11 cellular contexts compared by ENCODE assay signal in the genomic region with DNA sequence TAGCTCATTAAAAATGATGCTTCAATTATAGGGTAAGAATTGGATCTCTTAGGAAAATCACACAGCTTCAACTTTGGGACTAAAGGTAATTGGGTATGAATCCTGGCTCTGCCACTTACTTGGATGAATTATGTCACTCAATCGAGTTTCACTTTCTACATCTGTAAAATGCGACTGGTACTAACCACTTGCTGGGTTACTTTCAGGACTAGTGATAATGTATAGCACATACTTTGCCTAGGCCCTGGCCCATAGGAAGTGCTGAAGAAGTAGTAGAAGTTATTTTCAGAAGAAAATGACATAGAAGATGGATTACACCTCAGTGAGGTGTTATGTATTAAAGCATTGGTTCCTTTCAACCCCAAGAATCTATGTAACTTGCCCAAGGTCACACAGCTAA. TPM values are rescaled to one million over a fixed set of nuclear protein-coding genes. Genes with fewer than 3 reads are reported as not detected.
DNase-seq lines count a peak whose midpoint lies in the region; ATAC-seq and TF ChIP-seq lines count a peak whose summit lies in the region.
"Had no signal": no experiment of that assay in that cellular context is flagged by ENCODE, and none has a peak within 500 bp of the region (broad histone marks: within the 10 kb centered on the region; RNA-seq: fewer than 3 reads in every experiment).

No MANE protein-coding gene starts in this region.

- peaks cover 28 to 51% (median 45%) of the 10 kb centered on the region in 3 donors for H3K4me1 Mint-ChIP-seq in IgD-negative memory B cell
- H3K4me1 Mint-ChIP-seq in naive thymus-derived CD4-positive, alpha-beta T cell: peaks cover 9 to 64% (median 21%) of the 10 kb centered on the region in 7 donors

- peak overlapping the region in 3 of 4 donors; percentile 10 to 79 (median 21) for H3K4me3 Mint-ChIP-seq in IgD-negative memory B cell
- H3K4me3 Mint-ChIP-seq in naive thymus-derived CD4-positive, alpha-beta T cell: peak overlapping the region in 1 of 10 donors; percentile 51

- intact Hi-C loops in naive thymus-derived CD4-positive, alpha-beta T cell (cut with micrococcal nuclease): loop anchor here (5.0 to 10.0 kb wide), 2 partner anchors 257 to 304 kb away; no protein-coding TSS in a partner anchor
- intact Hi-C loops in Right ventricle myocardium superior (cut with DNase I): loop anchor here (5.0 kb wide), 2 partner anchors 112 to 197 kb away; partner anchors contain the start of gene SPPL2A

- no peaks in the 10 kb centered on the region for H3K36me3 Mint-ChIP-seq in IgD-negative memory B cell
- H3K36me3 Mint-ChIP-seq in naive thymus-derived CD4-positive, alpha-beta T cell: no peaks in the 10 kb centered on the region
- H3K36me3 Mint-ChIP-seq: brain had no signal

- TF ChIP-seq CTCF in HEK293 (tag by site-specific recombination; IDR thresholded peaks at IDR 0.05): no peak

- DNase-seq in activated CD4-positive, CD25-positive, alpha-beta regulatory T cell treated with anti-CD3 and anti-CD28 coated beads, Interleukin-2, amount 50 U/mL, for 72 hours: no peak
- no peak for DNase-seq in naive thymus-derived CD4-positive, alpha-beta T cell
- DNase-seq in cerebellar cortex (ENCODE audit: low spot score): no peak
- DNase-seq in ecto neural progenitor cell (ENCODE audit: low spot score): no peak
- no peak for DNase-seq in Right ventricle myocardium superior
- DNase-seq: hippocampal formation had no signal

- H3K27ac Mint-ChIP-seq in IgD-negative memory B cell: peak overlapping the region in 2 of 3 donors; percentile 21 to 66
- peak overlapping the region in 1 of 9 donors; percentile 77 for H3K27ac Mint-ChIP-seq in naive thymus-derived CD4-positive, alpha-beta T cell

- no peak overlapping the region for H3K4me3 ChIP-seq in HEK293 (ENCODE audit: low read depth, low read length)
- no peak overlapping the region for H3K4me3 ChIP-seq in naive thymus-derived CD4-positive, alpha-beta T cell (ENCODE audit: low read length)

- CTCF ChIA-PET in HEK293 (lab: Yijun Ruan, JAX): interaction anchor here (1.2 kb wide), 1 partner anchor 203 kb away, joined by 3 read pairs; no protein-coding TSS in a partner anchor
- CTCF ChIA-PET in naive thymus-derived CD4-positive, alpha-beta T cell (lab: Charles Lee): interaction anchor here (0.6 to 1.0 kb wide), 2 partner anchors 202 to 437 kb away, joined by 3 to 4 read pairs; no protein-coding TSS in a partner anchor

- H3K36me3 ChIP-seq in HEK293 (ENCODE audit: control insufficient read depth in 2 of 2, insufficient read depth in 1 of 2, low read length in 2 of 2): no peaks in the 10 kb centered on the region
- no peaks in the 10 kb centered on the region for H3K36me3 ChIP-seq in naive thymus-derived CD4-positive, alpha-beta T cell (ENCODE audit: control insufficient read depth in 2 of 3, insufficient read depth in 3 of 3, low read length in 3 of 3)

- H3K9me3 ChIP-seq in HEK293 (ENCODE audit: control insufficient read depth, insufficient read depth, low read depth, low read length): no peaks in the 10 kb centered on the region
- no peaks in the 10 kb centered on the region for H3K9me3 ChIP-seq in naive thymus-derived CD4-positive, alpha-beta T cell (ENCODE audit: control insufficient read depth in 2 of 3, low read length in 3 of 3)

- ATAC-seq in activated CD4-positive, CD25-positive, alpha-beta regulatory T cell treated with anti-CD3 and anti-CD28 coated beads, Interleukin-2, amount 50 U/mL, for 24 hours: peak; percentile 71 to 73
- peak; percentile 33 for ATAC-seq in naive thymus-derived CD4-positive, alpha-beta T cell
- ATAC-seq in Right ventricle myocardium superior (ENCODE audit: poor library complexity): no peak
- ATAC-seq: Right ventricle myocardium inferior had no signal

- H3K27me3 ChIP-seq in naive thymus-derived CD4-positive, alpha-beta T cell (ENCODE audit: control insufficient read depth in 2 of 2, insufficient read depth in 2 of 2, low read length in 2 of 2): no peaks in the 10 kb centered on the region

- H3K27ac ChIP-seq in HEK293 (ENCODE audit: extremely low read depth, low read depth, low read length): no peak overlapping the region
- H3K27ac ChIP-seq in naive thymus-derived CD4-positive, alpha-beta T cell (ENCODE audit: low read depth, low read length): no peak overlapping the region

- no peaks in the 10 kb centered on the region for H3K27me3 Mint-ChIP-seq in IgD-negative memory B cell
- H3K27me3 Mint-ChIP-seq in naive thymus-derived CD4-positive, alpha-beta T cell: peaks cover 0 to 5% (median 0%) of the 10 kb centered on the region in 5 donors
- H3K27me3 Mint-ChIP-seq: brain had no signal

- POLR2A ChIA-PET in HEK293 (lab: Yijun Ruan, JAX): interaction anchor here (0.5 kb wide), 1 partner anchor 180 kb away, joined by 3 read pairs; no protein-coding TSS in a partner anchor
- POLR2A ChIA-PET in naive thymus-derived CD4-positive, alpha-beta T cell (lab: Charles Lee): interaction anchor here (1.0 to 1.7 kb wide), 4 partner anchors 26 to 193 kb away, joined by 3 to 5 read pairs (median 4); partner anchors contain the start of genes AP4E1 and TRPM7

- no peaks in the 10 kb centered on the region for H3K4me1 ChIP-seq in HEK293 (ENCODE audit: control insufficient read depth, insufficient read depth, low read length)
- peaks cover 0 to 5% of the 10 kb centered on the region in 2 donors for H3K4me1 ChIP-seq in naive thymus-derived CD4-positive, alpha-beta T cell (ENCODE audit: control insufficient read depth in 2 of 2, insufficient read depth in 2 of 2, low read length in 2 of 2)

- H3K9me3 Mint-ChIP-seq in IgD-negative memory B cell: no peaks in the 10 kb centered on the region
- peaks cover 0 to 2% (median 0%) of the 10 kb centered on the region in 11 donors for H3K9me3 Mint-ChIP-seq in naive thymus-derived CD4-positive, alpha-beta T cell
- H3K9me3 Mint-ChIP-seq: brain had no signal

TF ChIP-seq in HEK293, 187 proteins besides CTCF, POLR2A, EP300 and RAD21:
- TF ChIP-seq ZNF174 (tag by site-specific recombination; IDR thresholded peaks at IDR 0.05) (no peak), AEBP2 (tag by site-specific recombination; IDR thresholded peaks at IDR 0.05; ENCODE audit: borderline replicate concordance) (no peak), ZFHX2 (tag by site-specific recombination; conservative IDR thresholded peaks at IDR 0.05) (no peak), ZNF639 (tag by site-specific recombination; IDR thresholded peaks at IDR 0.05) (no peak), SP2 (tag by site-specific recombination; IDR thresholded peaks at IDR 0.05) (no peak), ZNF274 (IDR thresholded peaks at IDR 0.05; ENCODE audit: low read length) (no peak), ZNF274 (tag by site-specific recombination; IDR thresholded peaks at IDR 0.05; ENCODE audit: borderline replicate concordance) (no peak), ZNF76 (tag by site-specific recombination; IDR thresholded peaks at IDR 0.05; ENCODE audit: borderline replicate concordance, low read depth) (no peak)
- TF ChIP-seq, protein P1, sequence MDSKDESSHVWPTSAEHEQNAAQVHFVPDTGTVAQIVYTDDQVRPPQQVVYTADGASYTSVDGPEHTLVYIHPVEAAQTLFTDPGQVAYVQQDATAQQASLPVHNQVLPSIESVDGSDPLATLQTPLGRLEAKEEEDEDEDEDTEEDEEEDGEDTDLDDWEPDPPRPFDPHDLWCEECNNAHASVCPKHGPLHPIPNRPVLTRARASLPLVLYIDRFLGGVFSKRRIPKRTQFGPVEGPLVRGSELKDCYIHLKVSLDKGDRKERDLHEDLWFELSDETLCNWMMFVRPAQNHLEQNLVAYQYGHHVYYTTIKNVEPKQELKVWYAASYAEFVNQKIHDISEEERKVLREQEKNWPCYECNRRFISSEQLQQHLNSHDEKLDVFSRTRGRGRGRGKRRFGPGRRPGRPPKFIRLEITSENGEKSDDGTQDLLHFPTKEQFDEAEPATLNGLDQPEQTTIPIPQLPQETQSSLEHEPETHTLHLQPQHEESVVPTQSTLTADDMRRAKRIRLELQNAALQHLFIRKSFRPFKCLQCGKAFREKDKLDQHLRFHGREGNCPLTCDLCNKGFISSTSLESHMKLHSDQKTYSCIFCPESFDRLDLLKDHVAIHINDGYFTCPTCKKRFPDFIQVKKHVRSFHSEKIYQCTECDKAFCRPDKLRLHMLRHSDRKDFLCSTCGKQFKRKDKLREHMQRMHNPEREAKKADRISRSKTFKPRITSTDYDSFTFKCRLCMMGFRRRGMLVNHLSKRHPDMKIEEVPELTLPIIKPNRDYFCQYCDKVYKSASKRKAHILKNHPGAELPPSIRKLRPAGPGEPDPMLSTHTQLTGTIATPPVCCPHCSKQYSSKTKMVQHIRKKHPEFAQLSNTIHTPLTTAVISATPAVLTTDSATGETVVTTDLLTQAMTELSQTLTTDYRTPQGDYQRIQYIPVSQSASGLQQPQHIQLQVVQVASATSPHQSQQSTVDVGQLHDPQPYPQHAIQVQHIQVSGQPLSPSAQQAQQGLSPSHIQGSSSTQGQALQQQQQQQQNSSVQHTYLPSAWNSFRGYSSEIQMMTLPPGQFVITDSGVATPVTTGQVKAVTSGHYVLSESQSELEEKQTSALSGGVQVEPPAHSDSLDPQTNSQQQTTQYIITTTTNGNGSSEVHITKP (tag by site-specific recombination; IDR thresholded peaks at IDR 0.05): peak; percentile 41; the same call in 1 of the 2 replicates

RNA-seq across cellular contexts. Expression of gene AP4E1, which starts 29.5 kb away (rescaled TPM):
- polyA plus RNA-seq in IgD-negative memory B cell: 2.5 TPM
- total RNA-seq in naive thymus-derived CD4-positive, alpha-beta T cell: 10 to 100 TPM in 4 of 5 experiments, 1 to 10 TPM in 1; 9.9 to 13.8 (median 12.5) TPM
- polyA plus RNA-seq in naive thymus-derived CD4-positive, alpha-beta T cell: 1 to 10 TPM; 3.0 to 5.4 TPM
- total RNA-seq in Right ventricle myocardium superior: 6.0 TPM
